In the genomic region with DNA sequence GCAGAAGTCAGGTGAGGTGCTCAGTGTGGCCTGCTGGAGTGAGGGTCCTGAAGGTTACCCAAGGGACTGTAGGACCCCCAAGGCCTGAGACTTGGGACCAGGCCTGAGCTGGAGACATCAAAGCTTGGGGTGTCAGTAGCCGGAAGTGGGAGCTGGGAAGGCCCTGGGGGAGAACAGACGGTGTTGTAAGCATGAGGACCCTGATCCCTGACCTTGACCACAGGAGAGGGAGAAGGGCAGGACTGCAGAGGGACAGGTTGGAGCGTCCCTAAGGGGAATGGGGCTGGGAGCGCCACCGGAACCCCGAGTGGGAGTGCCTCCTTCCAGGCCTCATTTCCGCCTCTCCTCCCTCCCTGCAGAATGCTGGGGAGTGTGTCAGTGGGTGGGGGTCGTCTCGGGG, we compare ENCODE assay signal across 8 cellular contexts. TPM values are rescaled to one million over a fixed set of nuclear protein-coding genes. Genes with fewer than 3 reads are reported as not detected.
A peak's percentile ranks its signal among the peaks of the same experiment; 100 is the strongest.
DNase-seq lines count a peak whose midpoint lies in the region; ATAC-seq and TF ChIP-seq lines count a peak whose summit lies in the region.

No MANE protein-coding gene starts in this region.

- in situ Hi-C loops in G401 (cut with HindIII; ENCODE audit: low sequenced_read_pairs): no loop called here

- peaks cover 4% of the 10 kb centered on the region for H3K79me1 ChIP-seq in neuronal stem cell (ENCODE audit: low read depth, low read length)

- H3K18ac ChIP-seq in neuronal stem cell (ENCODE audit: low read length): peak overlapping the region; percentile 85

- POLR2A ChIA-PET in BJ (lab: Charles Lee): interaction anchor here (0.6 kb wide), 1 partner anchor 132 kb away, joined by 4 read pairs; no protein-coding TSS in a partner anchor

- H2AFZ ChIP-seq in Loucy (ENCODE audit: low read length): no peak overlapping the region
- peak overlapping the region; percentile 95 for H2AFZ ChIP-seq in neuronal stem cell (ENCODE audit: low read length)

- WGBS in neuronal stem cell (ENCODE audit: extremely low coverage in 2 of 2, insufficient read length in 2 of 2, insufficient replicate concordance in 1 of 2), 2 donors: no CpG with 5 or more reads among the region's 9 CpGs

- no peak overlapping the region for H2BK5ac ChIP-seq in neuronal stem cell (ENCODE audit: low read length)

- no peak overlapping the region for H4K8ac ChIP-seq in neuronal stem cell (ENCODE audit: low read depth, low read length)

- H3K27ac ChIP-seq in coronary artery (peak overlapping the region; percentile 73 to 75), neuronal stem cell (replicated peaks; ENCODE audit: low read length) (no peak overlapping the region)

- H3K9me2 ChIP-seq in Loucy (replicated peaks; ENCODE audit: low read depth, low read length): no peaks in the 10 kb centered on the region

- H3K9me3 ChIP-seq in Loucy (ENCODE audit: insufficient read depth, low read depth, low read length) (no peaks in the 10 kb centered on the region), neuronal stem cell (replicated peaks in 1 of 2; ENCODE audit: control insufficient read depth in 2 of 2, insufficient read depth in 1 of 2, low read depth in 1 of 2, low read length in 2 of 2) (no peaks in the 10 kb centered on the region)

- H3K4me1 ChIP-seq in Loucy (ENCODE audit: insufficient read depth, low read length, poor library complexity, severe bottlenecking) (peaks cover 27% of the 10 kb centered on the region), neuronal stem cell (ENCODE audit: control insufficient read depth in 2 of 2, insufficient read depth in 1 of 2, low read depth in 1 of 2, low read length in 2 of 2) (peaks cover 6 to 21% of the 10 kb centered on the region in 2 donors)

- CTCF ChIA-PET in BJ (lab: Yijun Ruan, JAX): interaction anchor here (0.6 to 4.6 kb wide), 5 partner anchors 17 to 139 kb away, joined by 3 to 20 read pairs (median 3); partner anchors contain the start of gene TOR2A

- no peaks in the 10 kb centered on the region for H4K20me1 ChIP-seq in Loucy (ENCODE audit: insufficient read depth, low read length, poor library complexity, severe bottlenecking)

- H4K91ac ChIP-seq in neuronal stem cell (ENCODE audit: low read depth, low read length, poor library complexity): no peak overlapping the region

- H3K14ac ChIP-seq in neuronal stem cell (ENCODE audit: low read length): peak overlapping the region; percentile 56

- DNase-seq in BJ (ENCODE audit: low read depth) (no peak), coronary artery (ENCODE audit: low spot score) (no peak), neuronal stem cell (ENCODE audit: low spot score) (no peak), NCI-H524 treated with DMSO at 0.1 percent for 48 hours (lab: John Stamatoyannopoulos, UW) (no peak), G401 (ENCODE audit: low spot score) (no peak)

- no peak overlapping the region for H3K4ac ChIP-seq in neuronal stem cell (ENCODE audit: low read length)

- no peaks in the 10 kb centered on the region for H3K79me2 ChIP-seq in Loucy (ENCODE audit: insufficient read depth, low read length)

- no peak overlapping the region for H2BK12ac ChIP-seq in neuronal stem cell (ENCODE audit: low read length)

- H2BK15ac ChIP-seq in neuronal stem cell (ENCODE audit: low read length): peak overlapping the region; percentile 20

- TF ChIP-seq CTCF in BJ (IDR thresholded peaks at IDR 0.05; ENCODE audit: insufficient read depth, low read depth, low read length): no peak
- TF ChIP-seq CTCF in Loucy (conservative IDR thresholded peaks at IDR 0.05; ENCODE audit: low read length): no peak
- no peak for TF ChIP-seq CTCF in coronary artery (IDR thresholded peaks at IDR 0.05)

- H3K9ac ChIP-seq in Loucy (ENCODE audit: low read depth, low read length, poor library complexity, severe bottlenecking) (no peak overlapping the region), neuronal stem cell (ENCODE audit: low read depth, low read length, poor library complexity) (no peak overlapping the region)

- H3K27me3 ChIP-seq in BJ (ENCODE audit: control insufficient read depth, insufficient read depth, low read length) (no peaks in the 10 kb centered on the region), Loucy (ENCODE audit: insufficient read depth, low read length, poor library complexity, severe bottlenecking) (no peaks in the 10 kb centered on the region), neuronal stem cell (ENCODE audit: control insufficient read depth in 3 of 3, insufficient read depth in 3 of 3, low read depth in 1 of 3, low read length in 3 of 3) (peaks cover 0 to 10% (median 0%) of the 10 kb centered on the region in 3 experiments)

- H3K36me3 ChIP-seq in BJ (ENCODE audit: control insufficient read depth, insufficient read depth, low read length): no peaks in the 10 kb centered on the region
- no peaks in the 10 kb centered on the region for H3K36me3 ChIP-seq in Loucy (ENCODE audit: insufficient read depth, low read length)
- H3K36me3 ChIP-seq in neuronal stem cell (replicated peaks in 1 of 2; ENCODE audit: control insufficient read depth in 2 of 2, insufficient read depth in 2 of 2, low read length in 2 of 2): no peaks in the 10 kb centered on the region

- H2BK120ac ChIP-seq in neuronal stem cell (ENCODE audit: low read depth, low read length): no peak overlapping the region

- H3F3A ChIP-seq in Loucy (ENCODE audit: low read depth): no peaks in the 10 kb centered on the region

- H2AK5ac ChIP-seq in neuronal stem cell (ENCODE audit: low read depth, low read length): peak overlapping the region; percentile 90

- peak overlapping the region; percentile 89 for H3K4me2 ChIP-seq in Loucy (ENCODE audit: low read depth, low read length, poor library complexity, severe bottlenecking)
- peak overlapping the region; percentile 93 for H3K4me2 ChIP-seq in neuronal stem cell (ENCODE audit: insufficient read depth, low read length, poor library complexity, severe bottlenecking)

- H3K4me3 ChIP-seq in BJ (ENCODE audit: low read depth, low read length) (peak overlapping the region; percentile 87), Loucy (ENCODE audit: low read length, poor library complexity, severe bottlenecking) (peak overlapping the region; percentile 89), coronary artery (peak overlapping the region; percentile 96), neuronal stem cell (ENCODE audit: low read length in 2 of 2) (peak overlapping the region in 1 of 2 donors; percentile 69)

- peak overlapping the region; percentile 43 for H3K23ac ChIP-seq in neuronal stem cell (ENCODE audit: low read depth, low read length, poor library complexity)

- ATAC-seq in GM21786 (IDR thresholded peaks at IDR 0.05; ENCODE audit: unreplicated experiment) (no peak), GM21723 (IDR thresholded peaks at IDR 0.05; ENCODE audit: unreplicated experiment) (no peak)

RNA-seq across cellular contexts. Expression of gene TTC16, which starts 0.5 kb away (rescaled TPM):
- 0.02 and 0.07 TPM in 2 replicates for polyA plus RNA-seq in BJ (2011; rRNA removed)
- polyA minus RNA-seq in BJ (2011; rRNA and poly(A)+ RNA removed): not detected in 2 replicates
- polyA plus RNA-seq in neuronal stem cell (2013, experiment 1 of 2): not detected
- not detected for polyA plus RNA-seq in neuronal stem cell (2013, experiment 2 of 2)
- total RNA-seq in G401 (2014; rRNA removed; shearing (Covaris generic)): not detected in 2 replicates

RNA-seq across cellular contexts. Expression of gene PTRH1, which starts 0.9 kb away (rescaled TPM):
- polyA plus RNA-seq in BJ (2011; rRNA removed): 14.6 and 21.1 TPM in 2 replicates
- 2.7 and 3.7 TPM in 2 replicates for polyA minus RNA-seq in BJ (2011; rRNA and poly(A)+ RNA removed)
- 4.0 TPM for polyA plus RNA-seq in neuronal stem cell (2013, experiment 1 of 2)
- polyA plus RNA-seq in neuronal stem cell (2013, experiment 2 of 2): 3.8 TPM
- total RNA-seq in G401 (2014; rRNA removed; shearing (Covaris generic)): 33.3 and 35.0 TPM in 2 replicates

RNA-seq across cellular contexts. Expression of gene CFAP157, which starts 9.6 kb away (rescaled TPM):
- polyA plus RNA-seq in BJ (2011; rRNA removed): 0.11 TPM in 1 of 2 replicates, not detected in the other
- polyA minus RNA-seq in BJ (2011; rRNA and poly(A)+ RNA removed): not detected in 2 replicates
- polyA plus RNA-seq in neuronal stem cell (2013, experiment 1 of 2): 0.03 TPM
- polyA plus RNA-seq in neuronal stem cell (2013, experiment 2 of 2): 0.06 TPM
- total RNA-seq in G401 (2014; rRNA removed; shearing (Covaris generic)): not detected in 2 replicates

RNA-seq across cellular contexts. Expression of gene TOR2A, which starts 18.7 kb away (rescaled TPM):
- polyA plus RNA-seq in BJ (2011; rRNA removed): 4.8 and 8.0 TPM in 2 replicates
- 3.0 and 5.8 TPM in 2 replicates for polyA minus RNA-seq in BJ (2011; rRNA and poly(A)+ RNA removed)
- polyA plus RNA-seq in neuronal stem cell (2013, experiment 1 of 2): 16.4 TPM
- 16.7 TPM for polyA plus RNA-seq in neuronal stem cell (2013, experiment 2 of 2)
- total RNA-seq in G401 (2014; rRNA removed; shearing (Covaris generic)): 17.9 and 25.0 TPM in 2 replicates
